In the genomic region with DNA sequence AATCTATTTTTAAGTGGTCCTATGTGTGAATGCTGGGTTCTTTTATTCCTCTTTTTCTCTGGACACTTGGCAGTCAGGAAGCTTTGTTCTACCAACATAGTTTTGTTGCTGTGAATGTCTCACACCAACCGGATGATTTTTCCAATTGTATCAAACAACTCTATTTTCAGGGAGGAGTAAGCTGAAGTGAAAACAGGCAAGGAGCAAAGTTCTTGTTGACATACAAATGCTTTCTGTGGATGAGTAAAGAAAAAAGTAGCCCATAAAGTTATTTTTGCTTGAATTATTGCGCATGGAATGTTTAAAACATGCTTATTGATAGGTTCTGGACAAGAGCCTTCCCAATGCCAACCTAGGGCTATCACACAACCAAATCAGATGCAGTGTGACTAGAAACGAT, we compare ENCODE assay signal across 13 cellular contexts. TPM values are rescaled to one million over a fixed set of nuclear protein-coding genes. Genes with fewer than 3 reads are reported as not detected.
DNase-seq lines count a peak whose midpoint lies in the region; ATAC-seq, FAIRE-seq and TF ChIP-seq lines count a peak whose summit lies in the region.
"Had no signal": no experiment of that assay in that cellular context is flagged by ENCODE, and none has a peak within 500 bp of the region (broad histone marks: within the 10 kb centered on the region; RNA-seq: fewer than 3 reads in every experiment).

No MANE protein-coding gene starts in this region.

- ATAC-seq in left cardiac atrium (no peak), memory B cell (ENCODE audit: low read depth) (no peak), omental fat pad (ENCODE audit: low FRiP score) (no peak)
- ATAC-seq in activated naive CD8-positive, alpha-beta T cell treated with anti-CD3 and anti-CD28 coated beads, Interleukin-2, amount 10 ng/mL, durations not matched to agents 7 days and 5 days (ENCODE audit: low read depth), result no peak

- in situ Hi-C loops in transverse colon (cut with MboI; ENCODE audit: low pct_ligation_motif_present in 1 of 4, low pct_unique_long_range_greater_than_20kb in 1 of 4, low sequenced_read_pairs in 3 of 4), result loop anchor here in 1 of 4 donors (5.0 kb wide), 1 partner anchor 54 kb away; no protein-coding TSS in a partner anchor

- H3K27me3 ChIP-seq in right atrium auricular region (no peaks in the 10 kb centered on the region), transverse colon (no peaks in the 10 kb centered on the region)

- WGBS in transverse colon (ENCODE audit: low coverage in 1 of 2), 2 donors, result 51 to 53% methylated on average over 3 of the region's 3 CpGs

- no peak overlapping the region for H3K27ac Mint-ChIP-seq in activated naive CD8-positive, alpha-beta T cell treated with anti-CD3 and anti-CD28 coated beads, Interleukin-2, amount 10 ng/mL, durations not matched to agents 7 days and 5 days
- H3K27ac Mint-ChIP-seq in memory B cell, result peak overlapping the region; percentile 99
- H3K27ac Mint-ChIP-seq: H9 had no signal

- peak overlapping the region in 1 of 2 donors; percentile 98 for H3K27ac ChIP-seq in right atrium auricular region
- H3K27ac ChIP-seq in transverse colon, result peak overlapping the region; percentile 93 to 99 (median 96)

- POLR2A ChIA-PET in activated naive CD8-positive, alpha-beta T cell treated with anti-CD3 and anti-CD28 coated beads, Interleukin-2, amount 10 ng/mL, durations not matched to agents 7 days and 5 days (lab: Charles Lee), result interaction anchor here (1.4 to 11.4 kb wide), 3 partner anchors 9 to 57 kb away, joined by 7 to 244 read pairs (median 175); no protein-coding TSS in a partner anchor

- H3K4me1 Mint-ChIP-seq in activated naive CD8-positive, alpha-beta T cell treated with anti-CD3 and anti-CD28 coated beads, Interleukin-2, amount 10 ng/mL, durations not matched to agents 7 days and 5 days, result peaks cover 47% of the 10 kb centered on the region
- H3K4me1 Mint-ChIP-seq in memory B cell, result peaks cover 31% of the 10 kb centered on the region

- no peak for TF ChIP-seq POLR2A in transverse colon (IDR thresholded peaks at IDR 0.05)

- TF ChIP-seq CTCF in right atrium auricular region (IDR thresholded peaks at IDR 0.05), result no peak
- TF ChIP-seq CTCF in transverse colon (IDR thresholded peaks at IDR 0.05), result no peak
- no peak for TF ChIP-seq CTCF in omental fat pad (IDR thresholded peaks at IDR 0.05)

- TF ChIP-seq EP300 in transverse colon (IDR thresholded peaks at IDR 0.05; ENCODE audit: low read depth), result no peak

- H3K36me3 ChIP-seq in right atrium auricular region (peaks cover 20% of the 10 kb centered on the region), transverse colon (no peaks in the 10 kb centered on the region)

- peaks cover 46% of the 10 kb centered on the region for H3K36me3 Mint-ChIP-seq in activated naive CD8-positive, alpha-beta T cell treated with anti-CD3 and anti-CD28 coated beads, Interleukin-2, amount 10 ng/mL, durations not matched to agents 7 days and 5 days
- H3K36me3 Mint-ChIP-seq in memory B cell, result peaks cover 32% of the 10 kb centered on the region

- H3K27me3 Mint-ChIP-seq in activated naive CD8-positive, alpha-beta T cell treated with anti-CD3 and anti-CD28 coated beads, Interleukin-2, amount 10 ng/mL, durations not matched to agents 7 days and 5 days, result no peaks in the 10 kb centered on the region
- no peaks in the 10 kb centered on the region for H3K27me3 Mint-ChIP-seq in memory B cell

- H3K4me3 ChIP-seq in right atrium auricular region, result peak overlapping the region; percentile 89 to 92
- peak overlapping the region in 1 of 4 donors; percentile 96 for H3K4me3 ChIP-seq in transverse colon

- H3K9me3 Mint-ChIP-seq in activated naive CD8-positive, alpha-beta T cell treated with anti-CD3 and anti-CD28 coated beads, Interleukin-2, amount 10 ng/mL, durations not matched to agents 7 days and 5 days, result no peaks in the 10 kb centered on the region
- no peaks in the 10 kb centered on the region for H3K9me3 Mint-ChIP-seq in memory B cell

- no peak for FAIRE-seq in urothelium cell line (lab: Jason Lieb, UNC)
- FAIRE-seq: GM19239 had no signal

- H3K4me3 Mint-ChIP-seq in activated naive CD8-positive, alpha-beta T cell treated with anti-CD3 and anti-CD28 coated beads, Interleukin-2, amount 10 ng/mL, durations not matched to agents 7 days and 5 days, result peak overlapping the region; percentile 64
- peak overlapping the region; percentile 55 for H3K4me3 Mint-ChIP-seq in memory B cell
- H3K4me3 Mint-ChIP-seq: H9 had no signal

- DNase-seq in right atrium auricular region (ENCODE audit: low spot score) (no peak), left cardiac atrium (no peak), memory B cell (ENCODE audit: low spot score in 2 of 2) (no peak), transverse colon (no peak), omental fat pad (ENCODE audit: low spot score) (no peak), AG08396 (ENCODE audit: low spot score) (no peak), urothelium cell line (ENCODE audit: low spot score) (no peak)
- DNase-seq in activated naive CD8-positive, alpha-beta T cell treated with anti-CD3 and anti-CD28 coated beads, Interleukin-2, amount 10 ng/mL, durations not matched to agents 7 days and 5 days, result no peak
- DNase-seq: activated CD4-positive, alpha-beta T cell treated with anti-CD3 and anti-CD28 coated beads for 48 hours; COR-L47; H9; SHP77 had no signal

- intact Hi-C loops in left cardiac atrium (cut with DNase I), result no loop called here
- intact Hi-C loops in transverse colon (cut with DNase I; ENCODE audit: low total_unique reads), result no loop called here

- H3K4me1 ChIP-seq in right atrium auricular region, result peaks cover 0 to 81% of the 10 kb centered on the region in 2 donors
- peaks cover 26 to 61% (median 42%) of the 10 kb centered on the region in 4 donors for H3K4me1 ChIP-seq in transverse colon

- no peaks in the 10 kb centered on the region for H3K9me3 ChIP-seq in right atrium auricular region
- no peaks in the 10 kb centered on the region for H3K9me3 ChIP-seq in transverse colon

RNA-seq across cellular contexts. Expression of gene IER5, which starts 4.4 kb away (rescaled TPM):
- 10 to 100 TPM; 25.6 to 55.1 TPM for total RNA-seq in right atrium auricular region
- total RNA-seq in left cardiac atrium, result 10 to 100 TPM; 15.7 to 25.0 TPM
- total RNA-seq in activated naive CD8-positive, alpha-beta T cell treated with anti-CD3 and anti-CD28 coated beads, Interleukin-2, amount 10 ng/mL, durations not matched to agents 7 days and 5 days, result 10 to 100 TPM; 36.6 to 36.8 TPM
- total RNA-seq in transverse colon, result 10 to 100 TPM; 12.1 to 40.3 (median 16.5) TPM
- 10 to 100 TPM in 2 of 4 donors, 1 to 10 TPM in 2; 6.7 to 45.4 (median 19.5) TPM for total RNA-seq in omental fat pad

RNA-seq across cellular contexts. Expression of gene MR1, which starts 59.1 kb away (rescaled TPM):
- total RNA-seq in right atrium auricular region, result 1 to 10 TPM; 9.9 to 10.0 TPM
- total RNA-seq in left cardiac atrium, result 10 to 100 TPM; 10.5 to 12.0 TPM
- total RNA-seq in activated naive CD8-positive, alpha-beta T cell treated with anti-CD3 and anti-CD28 coated beads, Interleukin-2, amount 10 ng/mL, durations not matched to agents 7 days and 5 days, result 10 to 100 TPM; 39.2 to 40.0 TPM
- 1 to 10 TPM in 3 of 4 donors, under 1 TPM in 1; 1.00 to 8.6 (median 4.7) TPM for total RNA-seq in transverse colon
- 10 to 100 TPM; 12.5 to 16.2 (median 13.1) TPM for total RNA-seq in omental fat pad
